ENCODE assay signal across 25 cellular contexts in genomic region chr6:51932956-51933355, GRCh38.
"Had no signal": no experiment of that assay in that cellular context is flagged by ENCODE, and none has a peak within 500 bp of the region (broad histone marks: within the 10 kb centered on the region; RNA-seq: fewer than 3 reads in every experiment).

No MANE protein-coding gene starts in this region.

- H3K4me3 ChIP-seq: colonic mucosa, esophagus squamous epithelium, gastrocnemius medialis, heart right ventricle, left lung, lower lobe of right lung, mucosa of descending colon had no signal

- H3K36me3 ChIP-seq: colonic mucosa, esophagus squamous epithelium, gastrocnemius medialis, heart right ventricle, left lung, lower lobe of right lung had no signal

- FAIRE-seq: endometrium, islet of Langerhans, keratinocyte had no signal

- H3K4me1 ChIP-seq: colonic mucosa, esophagus squamous epithelium, gastrocnemius medialis, heart right ventricle, left lung, lower lobe of right lung had no signal

- H3K27ac ChIP-seq: colonic mucosa, epithelial cell of prostate, esophagus squamous epithelium, gastrocnemius medialis, heart right ventricle, left lung, lower lobe of right lung had no signal

- H3K9me3 ChIP-seq: colonic mucosa, esophagus squamous epithelium, gastrocnemius medialis, heart right ventricle, left lung, lower lobe of right lung, mucosa of descending colon had no signal

- ATAC-seq: effector memory CD8-positive, alpha-beta T cell; esophagus mucosa; gastrocnemius medialis; heart right ventricle; left cardiac atrium; left lung; left ventricle myocardium superior; lower lobe of right lung; mucosa of descending colon; naive thymus-derived CD4-positive, alpha-beta T cell had no signal

- H3K27me3 ChIP-seq: colonic mucosa, esophagus squamous epithelium, gastrocnemius medialis, heart right ventricle, left lung had no signal

- DNase-seq: colonic mucosa; cortex of kidney; effector CD8-positive, alpha-beta T cell; effector memory CD8-positive, alpha-beta T cell; endodermal cell; erythroblast; esophagus squamous epithelium; foreskin fibroblast; foreskin melanocyte; gastrocnemius medialis; glutamatergic neuron; heart right ventricle; hippocampal formation; left cardiac atrium; left lung; left ventricle myocardium superior; lower lobe of right lung; mesenchymal stem cell; mucosa of descending colon; naive thymus-derived CD4-positive, alpha-beta T cell had no signal
